In genomic region chr6:139028242-139028657, GRCh38 we compare ENCODE assay signal across 8 cellular contexts. TPM values are rescaled to one million over a fixed set of nuclear protein-coding genes. Genes with fewer than 3 reads are reported as not detected.
DNase-seq lines count a peak whose midpoint lies in the region; ATAC-seq, FAIRE-seq and TF ChIP-seq lines count a peak whose summit lies in the region.

No MANE protein-coding gene starts in this region.

- no peaks in the 10 kb centered on the region for H3K9me3 ChIP-seq in iPS-15b (ENCODE audit: control insufficient read depth, insufficient read depth, low read length)

- no peaks in the 10 kb centered on the region for H3K36me3 ChIP-seq in iPS-15b (ENCODE audit: control insufficient read depth, insufficient read depth, low read length)

- no peak overlapping the region for H3K4me3 Mint-ChIP-seq in activated CD8-positive, alpha-beta memory T cell treated with anti-CD3 and anti-CD28 coated beads, Interleukin-2, amount 10 ng/mL, durations not matched to agents 7 days and 5 days
- H3K4me3 Mint-ChIP-seq in stimulated activated memory B cell treated with anti-CD40 and anti-IgM and Interleukin-4, amounts not matched to agents 10 μg/mL and 1 μg/mL and 100 μg/mL, for 72 hours = no peak overlapping the region

- no peak for FAIRE-seq in HTR-8/SVneo (lab: Jason Lieb, UNC)

- H3K27me3 Mint-ChIP-seq in activated CD8-positive, alpha-beta memory T cell treated with anti-CD3 and anti-CD28 coated beads, Interleukin-2, amount 10 ng/mL, durations not matched to agents 7 days and 5 days = no peaks in the 10 kb centered on the region
- no peaks in the 10 kb centered on the region for H3K27me3 Mint-ChIP-seq in stimulated activated memory B cell treated with anti-CD40 and anti-IgM and Interleukin-4, amounts not matched to agents 10 μg/mL and 1 μg/mL and 100 μg/mL, for 72 hours

- peak; percentile 2 for ATAC-seq in activated CD8-positive, alpha-beta memory T cell treated with anti-CD3 and anti-CD28 coated beads, Interleukin-2, amount 10 ng/mL, durations not matched to agents 7 days and 5 days
- ATAC-seq in HG02870 (IDR thresholded peaks at IDR 0.05; ENCODE audit: unreplicated experiment) = peak; percentile 3
- no peak for ATAC-seq in stimulated activated memory B cell treated with anti-CD40 and anti-IgM and Interleukin-4, amounts not matched to agents 10 μg/mL and 1 μg/mL and 100 μg/mL, for 72 hours

- H3K27me3 ChIP-seq in iPS-15b (ENCODE audit: control insufficient read depth, insufficient read depth, low read length) = no peaks in the 10 kb centered on the region

- no peaks in the 10 kb centered on the region for H3K9me3 Mint-ChIP-seq in activated CD8-positive, alpha-beta memory T cell treated with anti-CD3 and anti-CD28 coated beads, Interleukin-2, amount 10 ng/mL, durations not matched to agents 7 days and 5 days (ENCODE audit: low read depth)
- H3K9me3 Mint-ChIP-seq in stimulated activated memory B cell treated with anti-CD40 and anti-IgM and Interleukin-4, amounts not matched to agents 10 μg/mL and 1 μg/mL and 100 μg/mL, for 72 hours = no peaks in the 10 kb centered on the region

- H3K4me1 ChIP-seq in iPS-15b (ENCODE audit: control insufficient read depth, insufficient read depth, low read length) = peaks cover 13% of the 10 kb centered on the region

- TF ChIP-seq CTCF in WI38 (IDR thresholded peaks at IDR 0.05; ENCODE audit: low read depth, low read length) = no peak

- no peak for DNase-seq in activated CD8-positive, alpha-beta memory T cell treated with anti-CD3 and anti-CD28 coated beads, Interleukin-2, amount 10 ng/mL, durations not matched to agents 7 days and 5 days
- DNase-seq in activated CD8-positive, alpha-beta memory T cell treated with anti-CD3 and anti-CD28 coated beads, Interleukin-2, amount 50 U/mL, for 48 hours = no peak
- peak; percentile 47 for DNase-seq in stimulated activated naive CD4-positive, alpha-beta T cell treated with Interleukin-2 at 50 U/mL for 16 hours (lab: John Stamatoyannopoulos, UW)
- DNase-seq in HTR-8/SVneo (ENCODE audit: insufficient read length, low spot score) = no peak

- H3K27ac Mint-ChIP-seq in activated CD8-positive, alpha-beta memory T cell treated with anti-CD3 and anti-CD28 coated beads, Interleukin-2, amount 10 ng/mL, durations not matched to agents 7 days and 5 days = peak overlapping the region; percentile 83
- no peak overlapping the region for H3K27ac Mint-ChIP-seq in stimulated activated memory B cell treated with anti-CD40 and anti-IgM and Interleukin-4, amounts not matched to agents 10 μg/mL and 1 μg/mL and 100 μg/mL, for 72 hours

- H3K9ac ChIP-seq in iPS-15b (ENCODE audit: low read depth, low read length) = peak overlapping the region; percentile 87

- peaks cover 19% of the 10 kb centered on the region for H3K4me1 Mint-ChIP-seq in activated CD8-positive, alpha-beta memory T cell treated with anti-CD3 and anti-CD28 coated beads, Interleukin-2, amount 10 ng/mL, durations not matched to agents 7 days and 5 days
- H3K4me1 Mint-ChIP-seq in stimulated activated memory B cell treated with anti-CD40 and anti-IgM and Interleukin-4, amounts not matched to agents 10 μg/mL and 1 μg/mL and 100 μg/mL, for 72 hours = peaks cover 13% of the 10 kb centered on the region

- H3K4me3 ChIP-seq in WI38 (ENCODE audit: low read depth, low read length) = peak overlapping the region; percentile 90
- peak overlapping the region; percentile 90 for H3K4me3 ChIP-seq in iPS-15b (ENCODE audit: low read depth, low read length)

- H3K36me3 Mint-ChIP-seq in activated CD8-positive, alpha-beta memory T cell treated with anti-CD3 and anti-CD28 coated beads, Interleukin-2, amount 10 ng/mL, durations not matched to agents 7 days and 5 days = peaks cover 8% of the 10 kb centered on the region
- H3K36me3 Mint-ChIP-seq in stimulated activated memory B cell treated with anti-CD40 and anti-IgM and Interleukin-4, amounts not matched to agents 10 μg/mL and 1 μg/mL and 100 μg/mL, for 72 hours = no peaks in the 10 kb centered on the region

- CTCF ChIA-PET in activated CD8-positive, alpha-beta memory T cell treated with anti-CD3 and anti-CD28 coated beads, Interleukin-2, amount 10 ng/mL, durations not matched to agents 7 days and 5 days (lab: Charles Lee) = interaction anchor here (1.5 to 3.3 kb wide), 2 partner anchors 40 to 41 kb away, joined by 5 to 20 read pairs; partner anchors contain the start of gene REPS1

RNA-seq across cellular contexts. Expression of gene ABRACL, which starts 0.3 kb away (rescaled TPM):
- total RNA-seq in activated CD8-positive, alpha-beta memory T cell treated with anti-CD3 and anti-CD28 coated beads, Interleukin-2, amount 10 ng/mL, durations not matched to agents 7 days and 5 days = 100 to 1,000 TPM in 1 of 2 experiments, 10 to 100 TPM in 1; 98.2 to 124 TPM

RNA-seq across cellular contexts. Expression of gene REPS1, which starts 40.2 kb away (rescaled TPM):
- total RNA-seq in activated CD8-positive, alpha-beta memory T cell treated with anti-CD3 and anti-CD28 coated beads, Interleukin-2, amount 10 ng/mL, durations not matched to agents 7 days and 5 days = 10 to 100 TPM; 48.2 to 55.2 TPM
